22 cellular contexts compared by ENCODE assay signal in the genomic region with DNA sequence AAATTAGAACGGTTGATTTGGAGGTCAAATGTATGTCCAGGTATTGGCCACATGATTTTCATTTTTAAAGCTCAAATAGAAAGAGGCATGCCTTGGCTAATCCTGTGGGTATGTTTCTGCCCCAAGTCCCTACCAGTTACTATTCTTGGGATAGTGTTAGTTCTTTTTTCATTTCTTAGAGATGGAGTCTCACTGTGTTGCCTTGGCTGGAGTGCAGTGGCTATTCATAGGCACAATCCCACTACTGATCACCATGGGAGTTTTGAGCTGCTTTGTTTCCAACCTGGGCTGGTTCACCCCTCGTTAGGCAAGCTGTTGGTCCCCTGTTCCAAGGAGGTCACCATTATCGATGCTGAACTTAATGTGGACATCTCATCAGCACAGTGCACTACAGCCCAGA.
"Had no signal": no experiment of that assay in that cellular context is flagged by ENCODE, and none has a peak within 500 bp of the region (broad histone marks: within the 10 kb centered on the region; RNA-seq: fewer than 3 reads in every experiment).

No MANE protein-coding gene starts in this region.

- H3K4me2 ChIP-seq: hepatocyte had no signal

- H3K9me3 ChIP-seq: body of pancreas, lower lobe of right lung, neutrophil had no signal

- H3K4me3 ChIP-seq: body of pancreas, hepatocyte, lower lobe of right lung had no signal

- DNase-seq: activated CD4-positive, alpha-beta memory T cell treated with anti-CD3 and anti-CD28 coated beads, Interleukin-2, amount 10 ng/mL, durations not matched to agents 7 days and 5 days; activated CD4-positive, alpha-beta T cell treated with anti-CD3 and anti-CD28 coated beads for 4 hours; activated CD8-positive, alpha-beta memory T cell treated with anti-CD3 and anti-CD28 coated beads, Interleukin-2, amount 10 ng/mL, durations not matched to agents 7 days and 5 days; activated naive CD4-positive, alpha-beta T cell; activated naive CD8-positive, alpha-beta T cell treated with anti-CD3 and anti-CD28 coated beads for 36 hours; activated T-cell treated with anti-CD3 and anti-CD28 coated beads, Interleukin-2, amount 50 U/mL, for 1 hour; amniotic stem cell; body of pancreas; effector CD4-positive, alpha-beta T cell; lower lobe of right lung; natural killer cell; retina; stimulated activated CD4-positive, alpha-beta T cell treated with anti-CD3 and anti-CD28 coated beads, Interleukin-2, amount 100 ng/mL, for 24 hours; stimulated activated naive CD8-positive, alpha-beta T cell treated with anti-CD3 and anti-CD28 coated beads, Interleukin-15, Interleukin-2, amounts not matched to agents 100 U/mL and 50 U/mL, for 24 hours; SW 1271; T-helper 2 cell; trophoblast cell had no signal

- H3K27me3 ChIP-seq: body of pancreas, hepatocyte had no signal

- H3K36me3 ChIP-seq: lower lobe of right lung, neutrophil had no signal

- H3K27ac ChIP-seq: body of pancreas, hepatocyte, lower lobe of right lung, neutrophil had no signal

- H2AFZ ChIP-seq: hepatocyte had no signal

- ATAC-seq: activated CD8-positive, alpha-beta memory T cell treated with anti-CD3 and anti-CD28 coated beads, Interleukin-2, amount 10 ng/mL, durations not matched to agents 7 days and 5 days; activated T-helper 17 cell treated with anti-CD3 and anti-CD28 coated beads, Interleukin-2, amount 50 U/mL, for 72 hours; esophagus mucosa; lower lobe of right lung; natural killer cell; stimulated activated naive CD8-positive, alpha-beta T cell treated with anti-CD3 and anti-CD28 coated beads, Interleukin-15, Interleukin-2, amounts not matched to agents 100 U/mL and 50 U/mL, for 24 hours; WTC11 had no signal
